In genomic region chr6:146833157-146833556, GRCh38 we compare ENCODE assay signal across 28 cellular contexts.
DNase-seq lines count a peak whose midpoint lies in the region; ATAC-seq, FAIRE-seq and TF ChIP-seq lines count a peak whose summit lies in the region.
"Had no signal": no experiment of that assay in that cellular context is flagged by ENCODE, and none has a peak within 500 bp of the region (broad histone marks: within the 10 kb centered on the region; RNA-seq: fewer than 3 reads in every experiment).

No MANE protein-coding gene starts in this region.

- H3K27ac ChIP-seq in GM23338 (ENCODE audit: low read depth) (no peak overlapping the region), K562 (ENCODE audit: extremely low read depth, low read depth, low read length) (no peak overlapping the region), H1 (ENCODE audit: low read depth, low read length) (no peak overlapping the region), osteoblast (ENCODE audit: low read depth, low read length) (no peak overlapping the region)
- H3K27ac ChIP-seq: 22Rv1; A549; BLaER1 treated with 17β-estradiol and CSF1 and Interleukin-3, amounts not matched to agents 10 nM and 100 nM; C4-2B had no signal

- H3F3A ChIP-seq in GM23338 (replicated peaks; ENCODE audit: low read depth) = no peaks in the 10 kb centered on the region

- H3K27ac Mint-ChIP-seq in GM23338 (0 out of 2 replicates have a peak overlapping the region, but pooled peaks have one; percentile 33), chondrocyte (ENCODE audit: unreplicated experiment) (no peak overlapping the region)
- H3K27ac Mint-ChIP-seq: B cell; CD4-positive, alpha-beta memory T cell; CD8-positive, alpha-beta memory T cell had no signal

- no peaks in the 10 kb centered on the region for H3K9me3 ChIP-seq in K562 (replicated peaks; ENCODE audit: control insufficient read depth, insufficient read depth, low read depth, low read length)
- H3K9me3 ChIP-seq in H1 (ENCODE audit: insufficient read depth in 2 of 2, low read depth in 1 of 2, low read length in 1 of 2) = no peaks in the 10 kb centered on the region
- no peaks in the 10 kb centered on the region for H3K9me3 ChIP-seq in osteoblast (ENCODE audit: low read depth, low read length)
- H3K9me3 ChIP-seq: A549 had no signal

- FAIRE-seq in K562 (lab: Jason Lieb, UNC) = no peak
- FAIRE-seq in H1 (lab: Jason Lieb, UNC) = no peak
- FAIRE-seq: A549, GM12878, GM12892, GM18507 had no signal

- no peak overlapping the region for H2AK5ac ChIP-seq in H1 (ENCODE audit: low read depth, low read length)

- H3K27me3 Mint-ChIP-seq in GM23338 (ENCODE audit: insufficient read depth, low read depth, poor library complexity) (peaks cover 2% of the 10 kb centered on the region), chondrocyte (ENCODE audit: low read depth) (no peaks in the 10 kb centered on the region)
- H3K27me3 Mint-ChIP-seq: CD4-positive, CD25-positive, alpha-beta regulatory T cell had no signal

- peak overlapping the region; percentile 77; the same call in 1 of the 2 replicates for H2BK12ac ChIP-seq in H1 (ENCODE audit: low read depth, low read length)

- H3K4me3 ChIP-seq in GM23338 = no peak overlapping the region
- H3K4me3 ChIP-seq in K562 = no peak overlapping the region
- no peak overlapping the region for H3K4me3 ChIP-seq in H1 (ENCODE audit: extremely low read depth in 1 of 4, insufficient read depth in 2 of 4, low read depth in 3 of 4, low read length in 4 of 4)
- no peak overlapping the region for H3K4me3 ChIP-seq in osteoblast (ENCODE audit: insufficient read depth, low read length)
- H3K4me3 ChIP-seq: A549; BLaER1 treated with 17β-estradiol and CSF1 and Interleukin-3, amounts not matched to agents 10 nM and 100 nM; GM12878 had no signal

- H3K9me1 ChIP-seq in K562 (ENCODE audit: control insufficient read depth, insufficient read depth, low read length) = no peaks in the 10 kb centered on the region

- H3K9me2 ChIP-seq in GM23338 (ENCODE audit: insufficient read depth) = peaks cover 6% of the 10 kb centered on the region; the same call in 1 of the 2 replicates

- in situ Hi-C loops in K562 (cut with MboI) = no loop called here

- no peak overlapping the region for H3K56ac ChIP-seq in H1 (replicated peaks; ENCODE audit: insufficient read length, low read depth, low read length)

- H2BK15ac ChIP-seq in H1 (ENCODE audit: low read length) = no peak overlapping the region

- no peaks in the 10 kb centered on the region for H3K36me3 ChIP-seq in GM23338 (ENCODE audit: insufficient read depth)
- H3K36me3 ChIP-seq in K562 (ENCODE audit: control insufficient read depth, insufficient read depth, low read length) = no peaks in the 10 kb centered on the region
- no peaks in the 10 kb centered on the region for H3K36me3 ChIP-seq in H1 (ENCODE audit: control insufficient read depth in 2 of 4, insufficient read depth in 4 of 4, low read length in 3 of 4)
- no peaks in the 10 kb centered on the region for H3K36me3 ChIP-seq in osteoblast (ENCODE audit: insufficient read depth, low read length)
- H3K36me3 ChIP-seq: BLaER1 treated with 17β-estradiol and CSF1 and Interleukin-3, amounts not matched to agents 10 nM and 100 nM had no signal

- no peak overlapping the region for H3K4me2 ChIP-seq in GM23338
- H3K4me2 ChIP-seq in K562 (ENCODE audit: insufficient read depth, low read length) = no peak overlapping the region
- no peak overlapping the region for H3K4me2 ChIP-seq in H1 (ENCODE audit: insufficient read depth in 1 of 2, low read depth in 2 of 2, low read length in 2 of 2)
- no peak overlapping the region for H3K4me2 ChIP-seq in osteoblast (ENCODE audit: insufficient read depth, low read length)
- H3K4me2 ChIP-seq: A549; BLaER1 treated with 17β-estradiol and CSF1 and Interleukin-3, amounts not matched to agents 10 nM and 100 nM had no signal

- peaks cover 11% of the 10 kb centered on the region; the same call in 2 of the 3 replicates for H3K36me3 Mint-ChIP-seq in GM23338 (ENCODE audit: low read depth)
- no peaks in the 10 kb centered on the region for H3K36me3 Mint-ChIP-seq in chondrocyte (ENCODE audit: low read depth)
- H3K36me3 Mint-ChIP-seq: CD4-positive, alpha-beta memory T cell; CD4-positive, CD25-positive, alpha-beta regulatory T cell; CD8-positive, alpha-beta memory T cell had no signal

- BruUV-seq in K562 (replicated peaks; lab: Mats Ljungman, UMichigan) = no TSS peak

- H4K20me1 ChIP-seq in GM23338 (replicated peaks; ENCODE audit: insufficient read depth) (no peaks in the 10 kb centered on the region), K562 (replicated peaks; ENCODE audit: control insufficient read depth, insufficient read depth, low read length) (no peaks in the 10 kb centered on the region), H1 (replicated peaks in 1 of 2; ENCODE audit: control insufficient read depth in 1 of 2, insufficient read depth in 2 of 2, low read length in 2 of 2) (no peaks in the 10 kb centered on the region), osteoblast (ENCODE audit: insufficient read depth, low read length) (no peaks in the 10 kb centered on the region)
- H4K20me1 ChIP-seq: BLaER1 treated with 17β-estradiol and CSF1 and Interleukin-3, amounts not matched to agents 10 nM and 100 nM had no signal

- H3K4me1 ChIP-seq in GM23338 (ENCODE audit: insufficient read depth) (peaks cover 29% of the 10 kb centered on the region), K562 (replicated peaks in 1 of 2; ENCODE audit: control insufficient read depth in 2 of 2, insufficient read depth in 2 of 2, low read length in 2 of 2) (0 out of 5 replicates have a peak, but pooled peaks cover 0 to 3% of the 10 kb centered on the region in 2 experiments), H1 (replicated peaks in 1 of 4; ENCODE audit: control insufficient read depth in 3 of 4, insufficient read depth in 4 of 4, low read length in 3 of 4) (peaks cover 0 to 10% (median 4%) of the 10 kb centered on the region in 4 experiments; a peak in 3 of 7 replicates), osteoblast (ENCODE audit: insufficient read depth, low read length) (no peaks in the 10 kb centered on the region)
- H3K4me1 ChIP-seq: A549; BLaER1 treated with 17β-estradiol and CSF1 and Interleukin-3, amounts not matched to agents 10 nM and 100 nM had no signal

- H2BK5ac ChIP-seq in H1 (ENCODE audit: low read depth, low read length) = no peak overlapping the region

- TF ChIP-seq EP300 in K562 (IDR thresholded peaks at IDR 0.05; ENCODE audit: low read length) (no peak), H1 (IDR thresholded peaks at IDR 0.05; ENCODE audit: borderline replicate concordance in 1 of 2, low read depth in 2 of 2, low read length in 2 of 2) (no peak)

- no peaks in the 10 kb centered on the region for H3K79me1 ChIP-seq in H1 (ENCODE audit: low read depth, low read length)

- H3K79me2 ChIP-seq in GM23338 (replicated peaks; ENCODE audit: insufficient read depth) = no peaks in the 10 kb centered on the region
- H3K79me2 ChIP-seq in K562 (ENCODE audit: control insufficient read depth, insufficient read depth, low read length) = no peaks in the 10 kb centered on the region
- no peaks in the 10 kb centered on the region for H3K79me2 ChIP-seq in H1 (ENCODE audit: control insufficient read depth in 1 of 2, insufficient read depth in 2 of 2, low read length in 2 of 2)
- no peaks in the 10 kb centered on the region for H3K79me2 ChIP-seq in osteoblast (ENCODE audit: insufficient read depth, low read length)

- no peak overlapping the region for H4K91ac ChIP-seq in H1 (replicated peaks; ENCODE audit: insufficient read length, low read length)

- H3K27me3 ChIP-seq in GM23338 (ENCODE audit: insufficient read depth) = no peaks in the 10 kb centered on the region
- no peaks in the 10 kb centered on the region for H3K27me3 ChIP-seq in K562 (ENCODE audit: control insufficient read depth in 2 of 2, insufficient read depth in 2 of 2, low read length in 2 of 2)
- no peaks in the 10 kb centered on the region for H3K27me3 ChIP-seq in H1 (replicated peaks in 1 of 4; ENCODE audit: control insufficient read depth in 3 of 4, extremely low read depth in 1 of 4, insufficient read depth in 3 of 4, low read length in 3 of 4)
- no peaks in the 10 kb centered on the region for H3K27me3 ChIP-seq in osteoblast (ENCODE audit: insufficient read depth, low read length)
- H3K27me3 ChIP-seq: BLaER1 treated with 17β-estradiol and CSF1 and Interleukin-3, amounts not matched to agents 10 nM and 100 nM had no signal

- H3K23ac ChIP-seq in H1 (ENCODE audit: insufficient read length) = no peak overlapping the region

- DNase-seq in GM23338 (ENCODE audit: low spot score) (no peak), K562 (ENCODE audit: extremely low read depth in 1 of 4, low spot score in 3 of 4) (no peak), H1 (ENCODE audit: low read depth in 1 of 2, low spot score in 2 of 2) (no peak), osteoblast (ENCODE audit: insufficient read length, low spot score, missing footprints) (peak; percentile 58), NCI-H1048 (lab: John Stamatoyannopoulos, UW) (no peak), chondrocyte (ENCODE audit: low spot score) (no peak), posterior cingulate gyrus (no peak), posterior vena cava (ENCODE audit: low spot score) (no peak)
- DNase-seq: AML-193; CD4-positive, alpha-beta memory T cell; CD4-positive, CD25-positive, alpha-beta regulatory T cell; CD8-positive, alpha-beta memory T cell; COR-L47; DMS 273 treated with DMSO at 0.1 percent for 48 hours; DMS153; DMS53; DMS79; DND-41; EL; GDM1 had no signal

- ATAC-seq in GM23338 (no peak), K562 (no peak)
- ATAC-seq: A549, GM12878 had no signal

- no peak for TF ChIP-seq POLR2A in K562 (conservative IDR thresholded peaks at IDR 0.05)
- no peak for TF ChIP-seq POLR2A in H1 (IDR thresholded peaks at IDR 0.05; ENCODE audit: control extremely low read depth in 1 of 2, low read depth in 2 of 2, low read length in 2 of 2)

- H3K4me1 Mint-ChIP-seq in GM23338 (peaks cover 36% of the 10 kb centered on the region), chondrocyte (ENCODE audit: low read depth) (no peaks in the 10 kb centered on the region)
- H3K4me1 Mint-ChIP-seq: B cell; CD4-positive, alpha-beta memory T cell; CD4-positive, CD25-positive, alpha-beta regulatory T cell; CD8-positive, alpha-beta memory T cell had no signal

- H3K14ac ChIP-seq in H1 (ENCODE audit: insufficient read length) = no peak overlapping the region

- H2AFZ ChIP-seq in GM23338 (no peak overlapping the region), K562 (ENCODE audit: low read depth, low read length) (no peak overlapping the region), H1 (ENCODE audit: low read length) (0 out of 2 replicates have a peak overlapping the region, but pooled peaks have one; percentile 49), osteoblast (ENCODE audit: low read length) (no peak overlapping the region)

- H3K9ac ChIP-seq in K562 (ENCODE audit: insufficient read depth in 1 of 2, low read depth in 2 of 2, low read length in 2 of 2) = no peak overlapping the region
- no peak overlapping the region for H3K9ac ChIP-seq in H1 (replicated peaks in 1 of 4; ENCODE audit: extremely low read depth in 1 of 4, low read depth in 3 of 4, low read length in 3 of 4)
- H3K9ac ChIP-seq: BLaER1 treated with 17β-estradiol and CSF1 and Interleukin-3, amounts not matched to agents 10 nM and 100 nM had no signal

- H3K23me2 ChIP-seq in H1 (ENCODE audit: low read depth, low read length) = no peaks in the 10 kb centered on the region

- H3K4me3 Mint-ChIP-seq in GM23338 (no peak overlapping the region), chondrocyte (ENCODE audit: unreplicated experiment) (no peak overlapping the region)
- H3K4me3 Mint-ChIP-seq: B cell; CD4-positive, alpha-beta memory T cell; CD4-positive, CD25-positive, alpha-beta regulatory T cell; CD8-positive, alpha-beta memory T cell had no signal

- peaks cover 6% of the 10 kb centered on the region; the same call in 1 of the 3 replicates for H3K9me3 Mint-ChIP-seq in GM23338
- peaks cover 5% of the 10 kb centered on the region for H3K9me3 Mint-ChIP-seq in chondrocyte (ENCODE audit: low read depth)
- H3K9me3 Mint-ChIP-seq: CD8-positive, alpha-beta memory T cell had no signal

- H3K18ac ChIP-seq in H1 (ENCODE audit: extremely low read depth, low read length) = peak overlapping the region; percentile 25; the same call in 1 of the 2 replicates

- no peak overlapping the region for H4K8ac ChIP-seq in H1 (ENCODE audit: extremely low read depth, insufficient read depth, low read length)

- CTCF ChIA-PET in K562 (lab: Yijun Ruan, JAX; ENCODE audit: low intra/inter-chr PET ratio) = no interaction called here
- CTCF ChIA-PET in H1 (lab: Charles Lee; ENCODE audit: partially characterized antibody) = no interaction called here

- no peak for TF ChIP-seq CTCF in GM23338 (conservative IDR thresholded peaks at IDR 0.05; ENCODE audit: low read depth in 2 of 2)
- TF ChIP-seq CTCF in K562 (IDR thresholded peaks at IDR 0.05 in 2 of 3, conservative IDR thresholded peaks at IDR 0.05 in 1 of 3; ENCODE audit: insufficient read depth in 2 of 3, low read depth in 1 of 3, low read length in 3 of 3) = no peak
- TF ChIP-seq CTCF in H1 (IDR thresholded peaks at IDR 0.05; ENCODE audit: control extremely low read depth in 1 of 3, insufficient read depth in 1 of 3, low read depth in 1 of 3, low read length in 3 of 3) = no peak
- no peak for TF ChIP-seq CTCF in osteoblast (IDR thresholded peaks at IDR 0.05; ENCODE audit: extremely low read depth, low read depth, low read length)
- TF ChIP-seq CTCF in chondrocyte (IDR thresholded peaks at IDR 0.05) = no peak

- 12% methylated on average over 3 of the region's 3 CpGs for WGBS in K562 (ENCODE audit: insufficient coverage, low coverage, missing lambda C conversion rate)
- WGBS in H1 (ENCODE audit: extremely low coverage in 1 of 2, insufficient coverage in 1 of 2, insufficient read length in 1 of 2, insufficient replicate concordance in 2 of 2, low coverage in 1 of 2, low lambda C conversion rate in 2 of 2, missing lambda C conversion rate in 1 of 2), 2 experiments = 94% methylated on average over 3 of the region's 3 CpGs; no CpG with 5 or more reads in 1 of the 2 experiments

- TF ChIP-seq RAD21 in K562 (CRISPR knock-in tag; conservative IDR thresholded peaks at IDR 0.05 in 1 of 2, IDR thresholded peaks at IDR 0.05 in 1 of 2) (no peak), H1 (IDR thresholded peaks at IDR 0.05 in 1 of 2, conservative IDR thresholded peaks at IDR 0.05 in 1 of 2; ENCODE audit: low read depth in 2 of 2, low read length in 2 of 2) (no peak)

- intact Hi-C loops in K562 (cut with micrococcal nuclease) = no loop called here
- intact Hi-C loops in posterior cingulate gyrus (cut with DNase I) = no loop called here
- intact Hi-C loops in posterior vena cava (cut with DNase I) = no loop called here

- POLR2A ChIA-PET in K562 (lab: Yijun Ruan, JAX) (no interaction called here), H1 (lab: Charles Lee; ENCODE audit: partially characterized antibody) (no interaction called here)

- H4K5ac ChIP-seq in H1 (ENCODE audit: insufficient read length, low read depth, low read length) = no peak overlapping the region

- H2BK120ac ChIP-seq in H1 (replicated peaks; ENCODE audit: low read depth, low read length) = no peak overlapping the region

- H3K4ac ChIP-seq in H1 (replicated peaks; ENCODE audit: insufficient read length, low read depth, low read length) = peak overlapping the region; percentile 32

- H2BK20ac ChIP-seq in H1 (ENCODE audit: low read length) = 0 out of 2 replicates have a peak overlapping the region, but pooled peaks have one; percentile 83
